Comparison of ENCODE assay signal across 22 cellular contexts in genomic region chr2:168330624-168331423, GRCh38.
"Had no signal": no experiment of that assay in that cellular context is flagged by ENCODE, and none has a peak within 500 bp of the region (broad histone marks: within the 10 kb centered on the region; RNA-seq: fewer than 3 reads in every experiment).

No MANE protein-coding gene starts in this region.

- H3K4me1 Mint-ChIP-seq: IgD-negative memory B cell, T-cell had no signal

- DNase-seq: activated CD4-positive, alpha-beta memory T cell treated with anti-CD3 and anti-CD28 coated beads, Interleukin-2, amount 10 ng/mL, durations not matched to agents 7 days and 5 days; activated CD4-positive, alpha-beta T cell treated with anti-CD3 and anti-CD28 coated beads for 4 hours; activated CD4-positive, CD25-positive, alpha-beta regulatory T cell; activated gamma-delta T cell; activated naive CD4-positive, alpha-beta T cell treated with anti-CD3 and anti-CD28 coated beads for 36 hours; activated T-cell treated with anti-CD3 and anti-CD28 coated beads, Interleukin-2, amount 50 U/mL, for 4 hours; amygdala; brain microvascular endothelial cell; NCI-H1105 treated with DMSO at 0.1 percent for 48 hours; NCI-H1436 treated with DMSO at 0.1 percent for 48 hours; NCI-H187; NCI-H2081; NCI-H446; NCI-H524; RPMI8226; T-cell had no signal

- H3K4me3 Mint-ChIP-seq: activated CD4-positive, alpha-beta memory T cell treated with anti-CD3 and anti-CD28 coated beads, Interleukin-2, amount 10 ng/mL, durations not matched to agents 7 days and 5 days; activated naive CD4-positive, alpha-beta T cell treated with anti-CD3 and anti-CD28 coated beads for 36 hours; activated T-cell treated with anti-CD3 and anti-CD28 coated beads, Interleukin-2, amount 50 U/mL, for 4 hours; activated T-helper 17 cell treated with anti-CD3 and anti-CD28 coated beads, Interleukin-2, amount 50 U/mL, for 72 hours; IgD-negative memory B cell; T-cell had no signal

- H3K27me3 Mint-ChIP-seq: activated CD4-positive, alpha-beta memory T cell treated with anti-CD3 and anti-CD28 coated beads, Interleukin-2, amount 10 ng/mL, durations not matched to agents 7 days and 5 days; activated T-helper 17 cell treated with anti-CD3 and anti-CD28 coated beads, Interleukin-2, amount 50 U/mL, for 72 hours; IgD-negative memory B cell had no signal

- H3K27me3 ChIP-seq: brain microvascular endothelial cell, cardiac muscle cell had no signal

- ATAC-seq: activated T-cell treated with anti-CD3 and anti-CD28 coated beads, Interleukin-2, amount 50 U/mL, for 4 hours; activated T-helper 17 cell treated with anti-CD3 and anti-CD28 coated beads, Interleukin-2, amount 50 U/mL, for 72 hours; Right ventricle myocardium inferior; T-cell had no signal

- H3K36me3 ChIP-seq: brain microvascular endothelial cell, cardiac muscle cell had no signal

- H3K4me3 ChIP-seq: cardiac muscle cell, SK-N-MC had no signal

- H3K27ac Mint-ChIP-seq: activated CD4-positive, alpha-beta memory T cell treated with anti-CD3 and anti-CD28 coated beads, Interleukin-2, amount 10 ng/mL, durations not matched to agents 7 days and 5 days; activated naive CD4-positive, alpha-beta T cell treated with anti-CD3 and anti-CD28 coated beads for 36 hours; activated T-helper 17 cell treated with anti-CD3 and anti-CD28 coated beads, Interleukin-2, amount 50 U/mL, for 72 hours; T-cell had no signal

- H3K27ac ChIP-seq: brain microvascular endothelial cell, cardiac muscle cell, SK-N-MC, VCaP had no signal
